14 cellular contexts compared by ENCODE assay signal in genomic region chr5:78283802-78284201, GRCh38. TPM values are rescaled to one million over a fixed set of nuclear protein-coding genes. Genes with fewer than 3 reads are reported as not detected.
DNase-seq lines count a peak whose midpoint lies in the region; ATAC-seq and TF ChIP-seq lines count a peak whose summit lies in the region.
"Had no signal": no experiment of that assay in that cellular context is flagged by ENCODE, and none has a peak within 500 bp of the region (broad histone marks: within the 10 kb centered on the region; RNA-seq: fewer than 3 reads in every experiment).

No MANE protein-coding gene starts in this region.

- no peaks in the 10 kb centered on the region for H3K36me3 ChIP-seq in Loucy (ENCODE audit: insufficient read depth, low read length)
- no peaks in the 10 kb centered on the region for H3K36me3 ChIP-seq in mucosa of descending colon (ENCODE audit: low read depth)

- H3K79me2 ChIP-seq in Loucy (ENCODE audit: insufficient read depth, low read length): peaks cover 95% of the 10 kb centered on the region

- H3K9me3 ChIP-seq in Loucy (ENCODE audit: insufficient read depth, low read depth, low read length) (no peaks in the 10 kb centered on the region), mucosa of descending colon (no peaks in the 10 kb centered on the region)
- H3K9me3 ChIP-seq: Caco-2 had no signal

- peaks cover 4% of the 10 kb centered on the region; the same call in 1 of the 2 replicates for H3F3A ChIP-seq in Loucy (ENCODE audit: low read depth)

- no peak for TF ChIP-seq CTCF in Loucy (conservative IDR thresholded peaks at IDR 0.05; ENCODE audit: low read length)
- TF ChIP-seq CTCF in mucosa of descending colon (IDR thresholded peaks at IDR 0.05): no peak

- H2AFZ ChIP-seq in Loucy (ENCODE audit: low read length): no peak overlapping the region

- no peaks in the 10 kb centered on the region for H3K27me3 ChIP-seq in Loucy (ENCODE audit: insufficient read depth, low read length, poor library complexity, severe bottlenecking)
- H3K27me3 ChIP-seq: BLaER1 treated with 17β-estradiol and CSF1 and Interleukin-3, amounts not matched to agents 10 nM and 100 nM had no signal

- no peak overlapping the region for H3K9ac ChIP-seq in Loucy (ENCODE audit: low read depth, low read length, poor library complexity, severe bottlenecking)
- H3K9ac ChIP-seq: BLaER1 treated with 17β-estradiol and CSF1 and Interleukin-3, amounts not matched to agents 10 nM and 100 nM had no signal

- DNase-seq in mucosa of descending colon (no peak), NCI-H2107 (lab: John Stamatoyannopoulos, UW) (no peak)
- no peak for DNase-seq in activated effector memory CD4-positive, alpha-beta T cell treated with anti-CD3 and anti-CD28 coated beads, Interleukin-2, amount 50 U/mL, for 16 hours
- DNase-seq: 8988T; AML-193; Caco-2; Calu3; CD4-positive, alpha-beta T cell; CD8-positive, alpha-beta T cell; DMS79 treated with DMSO at 0.1 percent for 48 hours; GF-D8 had no signal

- peak; percentile 54 for ATAC-seq in mucosa of descending colon
- no peak for ATAC-seq in esophagus mucosa
- ATAC-seq: CD8-positive, alpha-beta T cell had no signal

- H3K4me1 ChIP-seq in Loucy (ENCODE audit: insufficient read depth, low read length, poor library complexity, severe bottlenecking): peaks cover 57% of the 10 kb centered on the region
- H3K4me1 ChIP-seq in mucosa of descending colon (ENCODE audit: low read depth): no peaks in the 10 kb centered on the region
- H3K4me1 ChIP-seq: Caco-2 had no signal

- peaks cover 65% of the 10 kb centered on the region for H4K20me1 ChIP-seq in Loucy (ENCODE audit: insufficient read depth, low read length, poor library complexity, severe bottlenecking)

- no peak overlapping the region for H3K4me3 ChIP-seq in Loucy (ENCODE audit: low read length, poor library complexity, severe bottlenecking)
- no peak overlapping the region for H3K4me3 ChIP-seq in mucosa of descending colon
- H3K4me3 ChIP-seq: BLaER1 treated with 17β-estradiol and CSF1 and Interleukin-3, amounts not matched to agents 10 nM and 100 nM had no signal

- peak overlapping the region; percentile 43 for H3K4me2 ChIP-seq in Loucy (ENCODE audit: low read depth, low read length, poor library complexity, severe bottlenecking)

- intact Hi-C loops in mucosa of descending colon (cut with DNase I, micrococcal nuclease): no loop called here

- H3K9me2 ChIP-seq in Loucy (replicated peaks; ENCODE audit: low read depth, low read length): no peaks in the 10 kb centered on the region

RNA-seq across cellular contexts. Expression of gene AP3B1, which starts 10.7 kb away (rescaled TPM):
- total RNA-seq in mucosa of descending colon: 10 to 100 TPM; 38.5 to 55.6 (median 52.1) TPM
- 31.5 TPM for total RNA-seq in esophagus mucosa
